Comparison of ENCODE assay signal across 18 cellular contexts in genomic region chr5:112635771-112636170, GRCh38.
"Had no signal": no experiment of that assay in that cellular context is flagged by ENCODE, and none has a peak within 500 bp of the region (broad histone marks: within the 10 kb centered on the region; RNA-seq: fewer than 3 reads in every experiment).

No MANE protein-coding gene starts in this region.

- H3K27ac ChIP-seq: esophagus muscularis mucosa, prostate gland, suprapubic skin, upper lobe of left lung, vagina had no signal

- ATAC-seq: naive thymus-derived CD8-positive, alpha-beta T cell; stimulated activated effector memory CD8-positive, alpha-beta T cell treated with anti-CD3 and anti-CD28 coated beads, Interleukin-12 subunit alpha, Interleukin-12 subunit beta, amount 100 ng/mL, for 72 hours; stimulated activated naive CD8-positive, alpha-beta T cell treated with anti-CD3 and anti-CD28 coated beads, Interleukin-15, Interleukin-2, amounts not matched to agents 100 U/mL and 50 U/mL, for 24 hours had no signal

- FAIRE-seq: endometrium, pancreas had no signal

- H3K27me3 ChIP-seq: esophagus muscularis mucosa, pancreas, right lobe of liver, suprapubic skin, thyroid gland, upper lobe of left lung, vagina had no signal

- H3K4me3 ChIP-seq: esophagus muscularis mucosa, mucosa of descending colon, pancreas, prostate gland, right lobe of liver, suprapubic skin, thyroid gland, upper lobe of left lung, vagina had no signal

- DNase-seq: effector memory CD4-positive, alpha-beta T cell; mucosa of descending colon; naive thymus-derived CD8-positive, alpha-beta T cell; occipital lobe; retina; stimulated activated CD4-positive, alpha-beta T cell treated with anti-CD3 and anti-CD28 coated beads, Interleukin-4, amount 100 ng/mL, for 1 hour; stimulated activated CD8-positive, alpha-beta memory T cell treated with anti-CD3 and anti-CD28 coated beads, Interleukin-4, amount 100 ng/mL, for 48 hours; stimulated activated naive CD8-positive, alpha-beta T cell treated with anti-CD3 and anti-CD28 coated beads, Interleukin-15, Interleukin-2, amounts not matched to agents 100 U/mL and 50 U/mL, for 24 hours; upper lobe of left lung had no signal

- H3K9me3 ChIP-seq: esophagus muscularis mucosa, mucosa of descending colon, pancreas, prostate gland, right lobe of liver, suprapubic skin, thyroid gland, vagina had no signal

- H3K36me3 ChIP-seq: esophagus muscularis mucosa, pancreas, prostate gland, right lobe of liver, suprapubic skin, thyroid gland, upper lobe of left lung, vagina had no signal

- H3K4me1 ChIP-seq: prostate gland, suprapubic skin, upper lobe of left lung had no signal
